ENCODE assay signal across 28 cellular contexts in the genomic region with DNA sequence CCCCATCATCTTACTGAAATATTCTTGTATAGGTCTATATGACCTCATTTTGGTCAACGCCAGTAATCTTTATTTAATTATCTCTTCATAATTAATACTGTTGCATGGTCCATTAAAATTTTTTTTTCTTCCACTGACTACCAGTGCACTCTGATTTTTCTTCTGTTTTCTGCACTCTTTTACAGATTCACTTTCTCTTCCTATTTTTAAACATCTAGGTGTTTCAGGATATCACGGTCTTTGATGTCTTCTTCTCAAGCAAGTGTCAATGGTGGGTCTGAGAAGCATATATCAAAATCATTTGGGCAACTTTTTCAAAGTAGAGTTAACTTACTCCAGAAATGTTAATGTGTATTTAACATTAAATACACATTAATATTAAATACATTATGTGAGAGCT. TPM values are rescaled to one million over a fixed set of nuclear protein-coding genes. Genes with fewer than 3 reads are reported as not detected.
DNase-seq lines count a peak whose midpoint lies in the region; ATAC-seq and TF ChIP-seq lines count a peak whose summit lies in the region.
"Had no signal": no experiment of that assay in that cellular context is flagged by ENCODE, and none has a peak within 500 bp of the region (broad histone marks: within the 10 kb centered on the region; RNA-seq: fewer than 3 reads in every experiment).

No MANE protein-coding gene starts in this region.

- CTCF ChIA-PET in activated B cell treated with CpG ODN at 0.5 μM for 24 hours (lab: Charles Lee) = no interaction called here

- no peak for DNase-seq in activated B cell treated with CpG ODN at 0.5 μM for 24 hours
- no peak for DNase-seq in upper lobe of right lung
- no peak for DNase-seq in right lobe of liver
- DNase-seq in left lung = no peak
- DNase-seq: activated CD4-positive, alpha-beta T cell treated with anti-CD3 and anti-CD28 coated beads, Interleukin-2, amount 50 U/mL, for 4 hours; activated naive CD4-positive, alpha-beta T cell treated with Interleukin-2 at 50 U/mL for 16 hours; cerebellar nuclear complex; DMS53; islet precursor cell; left ventricle myocardium superior; NCI-H1105; NCI-H2029; NCI-H524 treated with DMSO at 0.1 percent for 48 hours; Peyer's patch; sigmoid colon; stimulated activated naive CD4-positive, alpha-beta T cell had no signal

- 73% methylated on average over 2 of the region's 2 CpGs for whole genome bisulfite sequencing in right lobe of liver (ENCODE audit: insufficient coverage, low coverage, low lambda C conversion rate, missing lambda C conversion rate)

- H3K27me3 Mint-ChIP-seq in activated B cell treated with CpG ODN at 0.5 μM for 24 hours = no peaks in the 10 kb centered on the region
- H3K27me3 Mint-ChIP-seq: IgD-negative memory B cell, progenitor cell of endocrine pancreas had no signal

- intact Hi-C loops in activated B cell treated with CpG ODN at 0.5 μM for 24 hours (cut with micrococcal nuclease) (no loop called here), upper lobe of right lung (cut with DNase I) (no loop called here), right lobe of liver (cut with DNase I) (no loop called here), left lung (cut with DNase I) (no loop called here)

- peak; percentile 66 for ATAC-seq in GM18868 (IDR thresholded peaks at IDR 0.05; ENCODE audit: unreplicated experiment)
- peak; percentile 78 for ATAC-seq in GM21360 (IDR thresholded peaks at IDR 0.05; ENCODE audit: unreplicated experiment)
- peak; percentile 61 for ATAC-seq in HG02798 (IDR thresholded peaks at IDR 0.05; ENCODE audit: poor library complexity, unreplicated experiment)
- ATAC-seq in activated B cell treated with CpG ODN at 0.5 μM for 24 hours (ENCODE audit: low read depth) = no peak
- no peak for ATAC-seq in GM19023 (IDR thresholded peaks at IDR 0.05; ENCODE audit: unreplicated experiment)
- ATAC-seq in upper lobe of right lung = no peak
- no peak for ATAC-seq in right lobe of liver
- ATAC-seq in left lung = no peak
- ATAC-seq: left ventricle myocardium superior had no signal

- TF ChIP-seq CTCF in activated B cell treated with CpG ODN at 0.5 μM for 24 hours (IDR thresholded peaks at IDR 0.05) (no peak), upper lobe of right lung (IDR thresholded peaks at IDR 0.05) (no peak), right lobe of liver (IDR thresholded peaks at IDR 0.05) (no peak), left lung (IDR thresholded peaks at IDR 0.05) (no peak)

- no peaks in the 10 kb centered on the region for H3K27me3 ChIP-seq in upper lobe of right lung
- H3K27me3 ChIP-seq in right lobe of liver = no peaks in the 10 kb centered on the region
- no peaks in the 10 kb centered on the region for H3K27me3 ChIP-seq in left lung
- H3K27me3 ChIP-seq: BLaER1 treated with 17β-estradiol and CSF1 and Interleukin-3, amounts not matched to agents 10 nM and 100 nM; neutrophil; Peyer's patch; sigmoid colon; SJSA1 had no signal

- no peak overlapping the region for H3K4me3 ChIP-seq in upper lobe of right lung
- no peak overlapping the region for H3K4me3 ChIP-seq in right lobe of liver
- no peak overlapping the region for H3K4me3 ChIP-seq in left lung
- H3K4me3 ChIP-seq: BLaER1 treated with 17β-estradiol and CSF1 and Interleukin-3, amounts not matched to agents 10 nM and 100 nM; HAP-1; Peyer's patch; sigmoid colon; SJSA1 had no signal

- H3K36me3 ChIP-seq in upper lobe of right lung = no peaks in the 10 kb centered on the region
- no peaks in the 10 kb centered on the region for H3K36me3 ChIP-seq in right lobe of liver
- no peaks in the 10 kb centered on the region for H3K36me3 ChIP-seq in left lung
- H3K36me3 ChIP-seq: BLaER1 treated with 17β-estradiol and CSF1 and Interleukin-3, amounts not matched to agents 10 nM and 100 nM; HAP-1; neutrophil; Peyer's patch; sigmoid colon; SJSA1 had no signal

- H3K9me3 Mint-ChIP-seq in activated B cell treated with CpG ODN at 0.5 μM for 24 hours = peaks cover 2% of the 10 kb centered on the region

- peaks cover 2% of the 10 kb centered on the region for H3K36me3 Mint-ChIP-seq in activated B cell treated with CpG ODN at 0.5 μM for 24 hours (ENCODE audit: low read depth)
- H3K36me3 Mint-ChIP-seq: brain, IgD-negative memory B cell had no signal

- H3K4me1 ChIP-seq in upper lobe of right lung (no peaks in the 10 kb centered on the region), right lobe of liver (peaks cover 0 to 6% (median 0%) of the 10 kb centered on the region in 4 donors), left lung (no peaks in the 10 kb centered on the region)
- H3K4me1 ChIP-seq: BLaER1 treated with 17β-estradiol and CSF1 and Interleukin-3, amounts not matched to agents 10 nM and 100 nM; HAP-1; Peyer's patch; sigmoid colon; SJSA1 had no signal

- H3K9me3 ChIP-seq in upper lobe of right lung (no peaks in the 10 kb centered on the region), right lobe of liver (no peaks in the 10 kb centered on the region), left lung (peaks cover 0 to 6% of the 10 kb centered on the region in 2 donors)
- H3K9me3 ChIP-seq: neutrophil, sigmoid colon, SJSA1 had no signal

- no peak for TF ChIP-seq POLR2A in right lobe of liver (IDR thresholded peaks at IDR 0.05)

- H3K27ac ChIP-seq in upper lobe of right lung (no peak overlapping the region), right lobe of liver (no peak overlapping the region), left lung (no peak overlapping the region)
- H3K27ac ChIP-seq: BLaER1 treated with 17β-estradiol and CSF1 and Interleukin-3, amounts not matched to agents 10 nM and 100 nM; neutrophil; Peyer's patch; sigmoid colon; SJSA1 had no signal

- peak overlapping the region; percentile 35 for H3K27ac Mint-ChIP-seq in activated B cell treated with CpG ODN at 0.5 μM for 24 hours
- H3K27ac Mint-ChIP-seq: brain, progenitor cell of endocrine pancreas had no signal

- H3K4me1 Mint-ChIP-seq in activated B cell treated with CpG ODN at 0.5 μM for 24 hours = peaks cover 27% of the 10 kb centered on the region
- H3K4me1 Mint-ChIP-seq: brain had no signal

- POLR2A ChIA-PET in activated B cell treated with CpG ODN at 0.5 μM for 24 hours (lab: Charles Lee) = interaction anchor here (1.4 to 1.7 kb wide), 2 partner anchors 22 to 51 kb away, joined by 3 to 5 read pairs; no protein-coding TSS in a partner anchor

- peak overlapping the region; percentile 3 for H3K4me3 Mint-ChIP-seq in activated B cell treated with CpG ODN at 0.5 μM for 24 hours
- H3K4me3 Mint-ChIP-seq: brain had no signal

RNA-seq across cellular contexts. Expression of gene CCDC141, which starts 51.4 kb away (rescaled TPM):
- total RNA-seq in activated B cell treated with CpG ODN at 0.5 μM for 24 hours = 32.1 and 38.8 TPM in 2 replicates
- total RNA-seq in upper lobe of right lung = 25.7 TPM
- total RNA-seq in right lobe of liver = under 1 TPM; 0.20 to 0.98 (median 0.58) TPM
- total RNA-seq in left lung = 10 to 100 TPM; 22.5 to 29.6 TPM
- total RNA-seq: endothelial cell of umbilical vein, SJSA1 had no signal

Comparison
In these comparisons a context has a peak if more than half of its experiments do, and no peak if none do; other contexts are left out.
1. ATAC-seq: peak in GM18868 (single experiment), GM21360 (single experiment) and HG02798 (single experiment); none in activated B cell treated with CpG ODN at 0.5 μM for 24 hours (single experiment), GM19023 (single experiment), upper lobe of right lung (single experiment), right lobe of liver (0 of 4) and left lung (single experiment).
2. RNA of gene CCDC141, which starts 51.4 kb away (total RNA-seq): 32.1 to 38.8 TPM in activated B cell treated with CpG ODN at 0.5 μM for 24 hours, 22.5 to 29.6 TPM in left lung and 25.7 TPM in upper lobe of right lung (single experiment); 0.20 to 0.98 TPM in right lobe of liver; every median in the first group is over 10 times any median in the second.